In genomic region chr5:90606539-90606938, GRCh38 we compare ENCODE assay signal across 1 cellular context.
A peak's percentile ranks its signal among the peaks of the same experiment; 100 is the strongest.
TF ChIP-seq lines count a peak whose summit lies in the region.

No MANE protein-coding gene starts in this region.

TF ChIP-seq in K562, 482 proteins besides CTCF, POLR2A, EP300 and RAD21 (continued from another document and continues in another):
- TF ChIP-seq DEAF1 (CRISPR knock-in tag; IDR thresholded peaks at IDR 0.05) (peak; percentile 55; the same call in 1 of the 2 replicates), SP1 (CRISPR knock-in tag; IDR thresholded peaks at IDR 0.05) (no peak), FIP1L1 (IDR thresholded peaks at IDR 0.05; ENCODE audit: low read depth, low read length, poor library complexity, severe bottlenecking) (no peak), TBP (optimal IDR thresholded peaks at IDR 0.05; ENCODE audit: low read depth, low read length) (no peak), ZNF431 (CRISPR knock-in tag; IDR thresholded peaks at IDR 0.05) (no peak), MEIS2 (IDR thresholded peaks at IDR 0.05; ENCODE audit: partially characterized antibody) (peak; percentile 80), NRF1 (conservative IDR thresholded peaks at IDR 0.05 in 1 of 2, IDR thresholded peaks at IDR 0.05 in 1 of 2) (no peak), FOXO4 (CRISPR knock-in tag; IDR thresholded peaks at IDR 0.05) (no peak), SNIP1 (IDR thresholded peaks at IDR 0.05; ENCODE audit: low read depth) (no peak), ZNF717 (CRISPR knock-in tag; IDR thresholded peaks at IDR 0.05) (no peak), CGGBP1 (CRISPR knock-in tag; IDR thresholded peaks at IDR 0.05) (no peak), BRD9 (IDR thresholded peaks at IDR 0.05; ENCODE audit: low read depth, partially characterized antibody) (peak; percentile 51), ARID4B (CRISPR knock-in tag; IDR thresholded peaks at IDR 0.05) (no peak), ZNF696 (CRISPR knock-in tag; conservative IDR thresholded peaks at IDR 0.05) (no peak), ZNF778 (CRISPR knock-in tag; IDR thresholded peaks at IDR 0.05) (no peak), ELF2 (CRISPR knock-in tag; IDR thresholded peaks at IDR 0.05) (no peak), ZSCAN32 (CRISPR knock-in tag; IDR thresholded peaks at IDR 0.05) (no peak), GABPA (tag; conservative IDR thresholded peaks at IDR 0.05; ENCODE audit: low read depth) (no peak), EGR1 (conservative IDR thresholded peaks at IDR 0.05) (no peak), CEBPB (tag; IDR thresholded peaks at IDR 0.05) (peak; percentile 86), MECOM (CRISPR knock-in tag; IDR thresholded peaks at IDR 0.05) (no peak), ZNF277 (CRISPR knock-in tag; IDR thresholded peaks at IDR 0.05; ENCODE audit: borderline replicate concordance) (no peak), ZC3H4 (CRISPR knock-in tag; IDR thresholded peaks at IDR 0.05; ENCODE audit: borderline replicate concordance) (no peak), ZKSCAN1 (IDR thresholded peaks at IDR 0.05; ENCODE audit: low read depth, low read length) (no peak), HDAC8 (tag; IDR thresholded peaks at IDR 0.05) (no peak), ELF4 (CRISPR knock-in tag; IDR thresholded peaks at IDR 0.05) (no peak), JUN (IDR thresholded peaks at IDR 0.05; ENCODE audit: borderline replicate concordance, low read depth, low read length) (no peak), JUN (CRISPR knock-in tag; IDR thresholded peaks at IDR 0.05; ENCODE audit: borderline replicate concordance) (no peak), TEAD4 (IDR thresholded peaks at IDR 0.05; ENCODE audit: low read length) (no peak), TEAD4 (CRISPR knock-in tag; IDR thresholded peaks at IDR 0.05; ENCODE audit: borderline replicate concordance) (no peak), PCBP1 (IDR thresholded peaks at IDR 0.05; ENCODE audit: low read depth, low read length, poor library complexity, severe bottlenecking) (no peak), ATF6 (CRISPR knock-in tag; IDR thresholded peaks at IDR 0.05) (no peak), E4F1 (CRISPR knock-in tag; IDR thresholded peaks at IDR 0.05; ENCODE audit: borderline replicate concordance) (no peak), ZNF197 (CRISPR knock-in tag; IDR thresholded peaks at IDR 0.05; ENCODE audit: low read depth) (no peak), LEF1 (IDR thresholded peaks at IDR 0.05) (peak; percentile 63; the same call in 1 of the 2 replicates), TAL1 (IDR thresholded peaks at IDR 0.05) (no peak), MCM2 (IDR thresholded peaks at IDR 0.05; ENCODE audit: low read depth) (no peak), GTF2F1 (IDR thresholded peaks at IDR 0.05; ENCODE audit: low read depth, low read length) (no peak), SPI1 (IDR thresholded peaks at IDR 0.05; ENCODE audit: borderline replicate concordance, low read depth, low read length) (no peak), TCF7L2 (IDR thresholded peaks at IDR 0.05; ENCODE audit: low read depth, low read length) (no peak), CBX1 (IDR thresholded peaks at IDR 0.05; ENCODE audit: low read depth) (no peak), ZNF57 (CRISPR knock-in tag; IDR thresholded peaks at IDR 0.05) (no peak), SRSF7 (optimal IDR thresholded peaks at IDR 0.05; ENCODE audit: low read depth, low read length) (no peak), ESRRB (CRISPR knock-in tag; IDR thresholded peaks at IDR 0.05; ENCODE audit: borderline replicate concordance) (no peak), XRCC5 (IDR thresholded peaks at IDR 0.05; ENCODE audit: low read depth, low read length) (no peak), CBX3 (IDR thresholded peaks at IDR 0.05; ENCODE audit: borderline replicate concordance in 1 of 2, low read length in 2 of 2) (peak in 1 of 2 experiments; percentile 33; a peak in 1 of 3 replicates), NONO (IDR thresholded peaks at IDR 0.05; ENCODE audit: low read depth in 2 of 2, low read length in 1 of 2) (no peak), CREM (IDR thresholded peaks at IDR 0.05; ENCODE audit: low read depth) (no peak), ZNF707 (CRISPR knock-in tag; conservative IDR thresholded peaks at IDR 0.05) (no peak), SAFB (IDR thresholded peaks at IDR 0.05; ENCODE audit: borderline replicate concordance, low read depth, low read length) (no peak), MXI1 (IDR thresholded peaks at IDR 0.05; ENCODE audit: low read depth, low read length) (no peak), MEF2D (tag; conservative IDR thresholded peaks at IDR 0.05; ENCODE audit: low read depth) (no peak), HOMEZ (CRISPR knock-in tag; IDR thresholded peaks at IDR 0.05) (no peak), ARNT (IDR thresholded peaks at IDR 0.05) (peak in 1 of 2 experiments; percentile 67; a peak in 1 of 4 replicates), ARID3A (IDR thresholded peaks at IDR 0.05; ENCODE audit: borderline replicate concordance, low read depth, low read length) (peak; percentile 86)
